Comparison of ENCODE assay signal across 1 cellular context in genomic region chr13:90768116-90768515, GRCh38.
TF ChIP-seq lines count a peak whose summit lies in the region.

No MANE protein-coding gene starts in this region.

TF ChIP-seq in GM12878, 131 proteins besides CTCF, POLR2A, EP300 and RAD21 (continued from another document):
- TF ChIP-seq ATF2 (IDR thresholded peaks at IDR 0.05; ENCODE audit: low read length) (no peak), ZBTB4 (CRISPR knock-in tag; IDR thresholded peaks at IDR 0.05) (no peak), NBN (IDR thresholded peaks at IDR 0.05) (no peak), RAD51 (IDR thresholded peaks at IDR 0.05) (no peak), SUZ12 (IDR thresholded peaks at IDR 0.05; ENCODE audit: unreplicated experiment) (no peak)
